ENCODE assay signal across 16 cellular contexts in the genomic region with DNA sequence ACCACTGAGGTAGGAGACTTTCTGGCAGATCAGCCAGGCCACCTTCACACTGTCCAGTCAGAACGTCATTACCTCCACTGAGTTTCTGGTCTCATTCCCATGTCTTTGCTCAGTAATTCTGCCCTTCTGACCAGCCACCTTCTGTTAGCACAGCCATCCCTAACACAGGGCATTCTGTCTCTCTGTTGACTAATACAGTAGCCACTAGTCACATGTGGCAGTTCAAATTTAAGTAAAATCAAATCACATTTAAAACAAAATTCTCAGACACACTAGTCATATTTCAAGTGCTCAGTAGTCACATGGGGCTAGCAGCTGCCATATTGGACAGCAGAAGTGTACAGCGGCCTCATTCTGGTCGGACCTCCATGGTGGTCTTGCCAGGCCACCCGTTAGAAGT. TPM values are rescaled to one million over a fixed set of nuclear protein-coding genes. Genes with fewer than 3 reads are reported as not detected.
DNase-seq lines count a peak whose midpoint lies in the region; ATAC-seq lines count a peak whose summit lies in the region.
"Had no signal": no experiment of that assay in that cellular context is flagged by ENCODE, and none has a peak within 500 bp of the region (broad histone marks: within the 10 kb centered on the region; RNA-seq: fewer than 3 reads in every experiment).

No MANE protein-coding gene starts in this region.

- no peak for DNase-seq in T-helper 2 cell treated with Interferon-gamma antibody and Interleukin-4, amounts not matched to agents 5 μg/mL and 100 μg/mL, for 36 hours (ENCODE audit: low spot score)
- no peak for DNase-seq in T-helper 2 cell
- peak; percentile 70 for DNase-seq in SK-MEL-5 (ENCODE audit: low read depth, low spot score)
- DNase-seq in foreskin melanocyte, result peak; percentile 71
- DNase-seq in NCI-H1930 (lab: John Stamatoyannopoulos, UW), result no peak
- DNase-seq in stimulated activated naive CD8-positive, alpha-beta T cell treated with anti-CD3 and anti-CD28 coated beads, Interleukin-15, Interleukin-2, amounts not matched to agents 100 U/mL and 50 U/mL, for 24 hours, result no peak
- DNase-seq in Kasumi-1 (lab: John Stamatoyannopoulos, UW), result no peak
- DNase-seq in iPS-NIHi7 (ENCODE audit: extremely low spot score), result no peak
- DNase-seq: BE2C; CD8-positive, alpha-beta T cell; COR-L47; DND-41; GF-D8; GOT3; H9 had no signal

- H3K27me3 Mint-ChIP-seq in T-helper 2 cell treated with Interferon-gamma antibody and Interleukin-4, amounts not matched to agents 5 μg/mL and 100 μg/mL, for 36 hours (ENCODE audit: low read depth), result no peaks in the 10 kb centered on the region

- no peaks in the 10 kb centered on the region for H3K9me3 Mint-ChIP-seq in T-helper 2 cell treated with Interferon-gamma antibody and Interleukin-4, amounts not matched to agents 5 μg/mL and 100 μg/mL, for 36 hours
- H3K9me3 Mint-ChIP-seq: CD8-positive, alpha-beta T cell; H9 had no signal

- in situ Hi-C loops in SK-MEL-5 (cut with HindIII; ENCODE audit: low pct_unique_long_range_greater_than_20kb, low sequenced_read_pairs), result no loop called here

- peaks cover 51% of the 10 kb centered on the region for H3K36me3 Mint-ChIP-seq in T-helper 2 cell treated with Interferon-gamma antibody and Interleukin-4, amounts not matched to agents 5 μg/mL and 100 μg/mL, for 36 hours (ENCODE audit: low read depth)

- H3K4me3 Mint-ChIP-seq in T-helper 2 cell treated with Interferon-gamma antibody and Interleukin-4, amounts not matched to agents 5 μg/mL and 100 μg/mL, for 36 hours, result no peak overlapping the region
- H3K4me3 Mint-ChIP-seq: CD8-positive, alpha-beta T cell; H9 had no signal

- peak overlapping the region; percentile 11 for H3K27ac Mint-ChIP-seq in T-helper 2 cell treated with Interferon-gamma antibody and Interleukin-4, amounts not matched to agents 5 μg/mL and 100 μg/mL, for 36 hours
- H3K27ac Mint-ChIP-seq: CD8-positive, alpha-beta T cell; H9 had no signal

- no peak for ATAC-seq in stimulated activated naive CD8-positive, alpha-beta T cell treated with anti-CD3 and anti-CD28 coated beads, Interleukin-15, Interleukin-2, amounts not matched to agents 100 U/mL and 50 U/mL, for 24 hours
- ATAC-seq: CD8-positive, alpha-beta T cell; HepG2 had no signal

- H3K4me1 Mint-ChIP-seq in T-helper 2 cell treated with Interferon-gamma antibody and Interleukin-4, amounts not matched to agents 5 μg/mL and 100 μg/mL, for 36 hours (ENCODE audit: low read depth), result peaks cover 14% of the 10 kb centered on the region

RNA-seq across cellular contexts. Expression of gene CPSF4, which starts 7.4 kb away (rescaled TPM):
- 48.8 and 53.7 TPM in 2 replicates for total RNA-seq in SK-MEL-5 (2014; rRNA removed; shearing (Covaris generic))
- 66.5 and 87.3 TPM in 2 replicates for polyA plus RNA-seq in SK-MEL-5 (2015; cell fraction: cytosol; rRNA removed)
- polyA plus RNA-seq in SK-MEL-5 (2015; cell fraction: nucleus; rRNA removed), result 304 TPM in 2 replicates

RNA-seq across cellular contexts. Expression of gene PTCD1, which starts 7.5 kb away (rescaled TPM):
- total RNA-seq in SK-MEL-5 (2014; rRNA removed; shearing (Covaris generic)), result 17.4 and 18.4 TPM in 2 replicates
- 16.5 and 21.2 TPM in 2 replicates for polyA plus RNA-seq in SK-MEL-5 (2015; cell fraction: cytosol; rRNA removed)
- 15.8 and 20.4 TPM in 2 replicates for polyA plus RNA-seq in SK-MEL-5 (2015; cell fraction: nucleus; rRNA removed)

RNA-seq across cellular contexts. Expression of gene ATP5MF, which starts 19.9 kb away (rescaled TPM):
- total RNA-seq in SK-MEL-5 (2014; rRNA removed; shearing (Covaris generic)), result 998 and 1,034 TPM in 2 replicates
- polyA plus RNA-seq in SK-MEL-5 (2015; cell fraction: cytosol; rRNA removed), result 1,345 and 1,974 TPM in 2 replicates
- 200 and 368 TPM in 2 replicates for polyA plus RNA-seq in SK-MEL-5 (2015; cell fraction: nucleus; rRNA removed)

RNA-seq across cellular contexts. Expression of gene ZNF789, which starts 26.6 kb away (rescaled TPM):
- 14.2 and 15.9 TPM in 2 replicates for total RNA-seq in SK-MEL-5 (2014; rRNA removed; shearing (Covaris generic))
- polyA plus RNA-seq in SK-MEL-5 (2015; cell fraction: cytosol; rRNA removed), result 10.5 and 13.8 TPM in 2 replicates
- polyA plus RNA-seq in SK-MEL-5 (2015; cell fraction: nucleus; rRNA removed), result 79.0 and 92.0 TPM in 2 replicates

RNA-seq across cellular contexts. Expression of gene BUD31, which starts 37.3 kb away (rescaled TPM):
- total RNA-seq in SK-MEL-5 (2014; rRNA removed; shearing (Covaris generic)), result 228 and 236 TPM in 2 replicates
- 171 and 200 TPM in 2 replicates for polyA plus RNA-seq in SK-MEL-5 (2015; cell fraction: cytosol; rRNA removed)
- 55.9 and 60.6 TPM in 2 replicates for polyA plus RNA-seq in SK-MEL-5 (2015; cell fraction: nucleus; rRNA removed)

Comparison
In these comparisons a context has a peak if more than half of its experiments do, and no peak if none do; other contexts are left out.
1. DNase-seq: peak in SK-MEL-5 (single experiment) and foreskin melanocyte (single experiment); none in T-helper 2 cell treated with Interferon-gamma antibody and Interleukin-4, amounts not matched to agents 5 μg/mL and 100 μg/mL, for 36 hours (single experiment), T-helper 2 cell (0 of 5), NCI-H1930 (0 of 2), stimulated activated naive CD8-positive, alpha-beta T cell treated with anti-CD3 and anti-CD28 coated beads, Interleukin-15, Interleukin-2, amounts not matched to agents 100 U/mL and 50 U/mL, for 24 hours (single experiment), Kasumi-1 (0 of 2) and iPS-NIHi7 (single experiment).